1 cellular context compared by ENCODE assay signal in the genomic region with DNA sequence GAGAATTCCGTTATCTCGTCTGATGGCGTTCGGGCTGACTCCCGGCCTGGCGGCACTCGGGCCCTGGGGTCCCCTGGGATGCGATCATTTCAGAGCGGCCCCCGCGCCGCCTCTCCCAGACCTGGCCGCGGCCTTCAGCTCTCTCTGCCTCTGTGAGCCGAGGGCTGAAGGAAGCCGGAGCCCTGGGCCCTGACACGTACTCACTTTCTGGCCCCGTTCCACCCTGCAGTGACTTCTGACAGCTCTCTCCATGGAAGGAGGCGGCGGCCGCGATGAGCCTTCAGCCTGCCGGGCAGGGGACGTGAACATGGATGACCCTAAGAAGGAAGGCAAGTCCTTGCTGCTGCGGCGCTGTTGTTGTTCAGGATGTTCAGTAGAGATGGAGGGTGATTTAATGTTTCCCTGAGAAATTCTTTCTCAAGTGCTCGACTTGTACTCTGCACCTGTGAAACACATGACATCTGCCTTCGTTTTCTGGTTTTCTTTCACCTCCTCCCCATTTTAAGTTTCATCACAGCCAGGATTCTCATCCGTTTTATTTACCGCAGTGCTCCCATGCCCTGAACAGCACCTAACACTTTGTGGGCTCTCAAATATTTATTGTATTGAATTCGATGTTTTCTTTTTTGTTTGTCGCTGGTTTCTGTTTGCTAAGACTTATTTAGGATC.
TF ChIP-seq lines count a peak whose summit lies in the region.

No MANE protein-coding gene starts in this region.

TF ChIP-seq in K562, 482 proteins besides CTCF, POLR2A, EP300 and RAD21:
- TF ChIP-seq, protein P1, sequence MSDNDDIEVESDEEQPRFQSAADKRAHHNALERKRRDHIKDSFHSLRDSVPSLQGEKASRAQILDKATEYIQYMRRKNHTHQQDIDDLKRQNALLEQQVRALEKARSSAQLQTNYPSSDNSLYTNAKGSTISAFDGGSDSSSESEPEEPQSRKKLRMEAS (CRISPR knock-in tag; IDR thresholded peaks at IDR 0.05) = 0 out of 2 replicates have a peak, but pooled peaks have one; percentile 2
- no peak for TF ChIP-seq ESRRA (IDR thresholded peaks at IDR 0.05; ENCODE audit: borderline replicate concordance, low read depth)
- TF ChIP-seq MED1 (CRISPR knock-in tag; IDR thresholded peaks at IDR 0.05; ENCODE audit: borderline replicate concordance) = no peak
- 0 out of 2 replicates have a peak, but pooled peaks have one; percentile 25 for TF ChIP-seq ZBTB1 (CRISPR knock-in tag; IDR thresholded peaks at IDR 0.05; ENCODE audit: borderline replicate concordance, low read depth)
- TF ChIP-seq, protein P2, sequence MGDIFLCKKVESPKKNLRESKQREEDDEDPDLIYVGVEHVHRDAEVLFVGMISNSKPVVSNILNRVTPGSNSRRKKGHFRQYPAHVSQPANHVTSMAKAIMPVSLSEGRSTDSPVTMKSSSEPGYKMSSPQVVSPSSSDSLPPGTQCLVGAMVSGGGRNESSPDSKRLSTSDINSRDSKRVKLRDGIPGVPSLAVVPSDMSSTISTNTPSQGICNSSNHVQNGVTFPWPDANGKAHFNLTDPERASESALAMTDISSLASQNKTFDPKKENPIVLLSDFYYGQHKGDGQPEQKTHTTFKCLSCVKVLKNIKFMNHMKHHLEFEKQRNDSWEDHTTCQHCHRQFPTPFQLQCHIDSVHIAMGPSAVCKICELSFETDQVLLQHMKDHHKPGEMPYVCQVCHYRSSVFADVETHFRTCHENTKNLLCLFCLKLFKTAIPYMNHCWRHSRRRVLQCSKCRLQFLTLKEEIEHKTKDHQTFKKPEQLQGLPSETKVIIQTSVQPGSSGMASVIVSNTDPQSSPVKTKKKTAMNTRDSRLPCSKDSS (IDR thresholded peaks at IDR 0.05; ENCODE audit: low read depth, partially characterized antibody) = no peak
- TF ChIP-seq FOXJ2 (tag; IDR thresholded peaks at IDR 0.05) = no peak
- TF ChIP-seq, protein P3, sequence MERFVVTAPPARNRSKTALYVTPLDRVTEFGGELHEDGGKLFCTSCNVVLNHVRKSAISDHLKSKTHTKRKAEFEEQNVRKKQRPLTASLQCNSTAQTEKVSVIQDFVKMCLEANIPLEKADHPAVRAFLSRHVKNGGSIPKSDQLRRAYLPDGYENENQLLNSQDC (CRISPR knock-in tag; IDR thresholded peaks at IDR 0.05) = no peak
- TF ChIP-seq, protein P4, sequence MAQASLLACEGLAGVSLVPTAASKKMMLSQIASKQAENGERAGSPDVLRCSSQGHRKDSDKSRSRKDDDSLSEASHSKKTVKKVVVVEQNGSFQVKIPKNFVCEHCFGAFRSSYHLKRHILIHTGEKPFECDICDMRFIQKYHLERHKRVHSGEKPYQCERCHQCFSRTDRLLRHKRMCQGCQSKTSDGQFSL (CRISPR knock-in tag; IDR thresholded peaks at IDR 0.05) = no peak
- TF ChIP-seq, protein P4 (tag; IDR thresholded peaks at IDR 0.05) = no peak
- no peak for TF ChIP-seq PML (IDR thresholded peaks at IDR 0.05; ENCODE audit: low read length)
- TF ChIP-seq, protein P5, sequence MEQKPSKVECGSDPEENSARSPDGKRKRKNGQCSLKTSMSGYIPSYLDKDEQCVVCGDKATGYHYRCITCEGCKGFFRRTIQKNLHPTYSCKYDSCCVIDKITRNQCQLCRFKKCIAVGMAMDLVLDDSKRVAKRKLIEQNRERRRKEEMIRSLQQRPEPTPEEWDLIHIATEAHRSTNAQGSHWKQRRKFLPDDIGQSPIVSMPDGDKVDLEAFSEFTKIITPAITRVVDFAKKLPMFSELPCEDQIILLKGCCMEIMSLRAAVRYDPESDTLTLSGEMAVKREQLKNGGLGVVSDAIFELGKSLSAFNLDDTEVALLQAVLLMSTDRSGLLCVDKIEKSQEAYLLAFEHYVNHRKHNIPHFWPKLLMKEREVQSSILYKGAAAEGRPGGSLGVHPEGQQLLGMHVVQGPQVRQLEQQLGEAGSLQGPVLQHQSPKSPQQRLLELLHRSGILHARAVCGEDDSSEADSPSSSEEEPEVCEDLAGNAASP (IDR thresholded peaks at IDR 0.05) = no peak
- TF ChIP-seq, protein P6, sequence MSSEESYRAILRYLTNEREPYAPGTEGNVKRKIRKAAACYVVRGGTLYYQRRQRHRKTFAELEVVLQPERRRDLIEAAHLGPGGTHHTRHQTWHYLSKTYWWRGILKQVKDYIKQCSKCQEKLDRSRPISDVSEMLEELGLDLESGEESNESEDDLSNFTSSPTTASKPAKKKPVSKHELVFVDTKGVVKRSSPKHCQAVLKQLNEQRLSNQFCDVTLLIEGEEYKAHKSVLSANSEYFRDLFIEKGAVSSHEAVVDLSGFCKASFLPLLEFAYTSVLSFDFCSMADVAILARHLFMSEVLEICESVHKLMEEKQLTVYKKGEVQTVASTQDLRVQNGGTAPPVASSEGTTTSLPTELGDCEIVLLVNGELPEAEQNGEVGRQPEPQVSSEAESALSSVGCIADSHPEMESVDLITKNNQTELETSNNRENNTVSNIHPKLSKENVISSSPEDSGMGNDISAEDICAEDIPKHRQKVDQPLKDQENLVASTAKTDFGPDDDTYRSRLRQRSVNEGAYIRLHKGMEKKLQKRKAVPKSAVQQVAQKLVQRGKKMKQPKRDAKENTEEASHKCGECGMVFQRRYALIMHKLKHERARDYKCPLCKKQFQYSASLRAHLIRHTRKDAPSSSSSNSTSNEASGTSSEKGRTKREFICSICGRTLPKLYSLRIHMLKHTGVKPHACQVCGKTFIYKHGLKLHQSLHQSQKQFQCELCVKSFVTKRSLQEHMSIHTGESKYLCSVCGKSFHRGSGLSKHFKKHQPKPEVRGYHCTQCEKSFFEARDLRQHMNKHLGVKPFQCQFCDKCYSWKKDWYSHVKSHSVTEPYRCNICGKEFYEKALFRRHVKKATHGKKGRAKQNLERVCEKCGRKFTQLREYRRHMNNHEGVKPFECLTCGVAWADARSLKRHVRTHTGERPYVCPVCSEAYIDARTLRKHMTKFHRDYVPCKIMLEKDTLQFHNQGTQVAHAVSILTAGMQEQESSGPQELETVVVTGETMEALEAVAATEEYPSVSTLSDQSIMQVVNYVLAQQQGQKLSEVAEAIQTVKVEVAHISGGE (CRISPR knock-in tag; IDR thresholded peaks at IDR 0.05) = no peak
- TF ChIP-seq ZSCAN29 (IDR thresholded peaks at IDR 0.05) = peak; percentile 54; the same call in 1 of the 2 replicates
- TF ChIP-seq ZFX (CRISPR knock-in tag; IDR thresholded peaks at IDR 0.05) = peak; percentile 65
- peak; percentile 21; the same call in 1 of the 2 replicates for TF ChIP-seq NFIC (IDR thresholded peaks at IDR 0.05)
TF ChIP-seq in K562: peak in this region for 5.
